ENCODE assay signal across 10 cellular contexts in genomic region chr7:158273138-158273651, GRCh38.
"Had no signal": no experiment of that assay in that cellular context is flagged by ENCODE, and none has a peak within 500 bp of the region (broad histone marks: within the 10 kb centered on the region; RNA-seq: fewer than 3 reads in every experiment).

No MANE protein-coding gene starts in this region.

- H3K36me3 Mint-ChIP-seq: stimulated activated memory B cell treated with anti-CD40 and anti-IgM and Interleukin-4, amounts not matched to agents 10 μg/mL and 1 μg/mL and 100 μg/mL, for 72 hours had no signal

- H3K27me3 Mint-ChIP-seq: stimulated activated memory B cell treated with anti-CD40 and anti-IgM and Interleukin-4, amounts not matched to agents 10 μg/mL and 1 μg/mL and 100 μg/mL, for 72 hours had no signal

- DNase-seq: activated CD4-positive, CD25-positive, alpha-beta regulatory T cell treated with anti-CD3 and anti-CD28 coated beads, Interleukin-2, amount 50 U/mL, for 72 hours; activated naive CD4-positive, alpha-beta T cell treated with Interleukin-2 at 50 U/mL for 16 hours; mesendoderm; nephron progenitor cell; stimulated activated CD4-positive, alpha-beta T cell treated with anti-CD3 and anti-CD28 coated beads, Interleukin-2, amount 100 ng/mL, for 48 hours; T-helper 9 cell; transverse colon had no signal

- H3K27ac Mint-ChIP-seq: activated T-helper 1 cell treated with anti-CD3 and anti-CD28 coated beads, Interleukin-12 subunit alpha, Interleukin-12 subunit beta, Interleukin-2, Interleukin-4 antibody, amounts not matched to agents 30 ng/mL and 10 ng/mL and 1 ng/mL, durations not matched to agents 14 hours and 24 hours and 36 hours; nephron progenitor cell; stimulated activated memory B cell treated with anti-CD40 and anti-IgM and Interleukin-4, amounts not matched to agents 10 μg/mL and 1 μg/mL and 100 μg/mL, for 72 hours had no signal

- H3K4me3 ChIP-seq: ovary, transverse colon had no signal

- H3K36me3 ChIP-seq: ovary, transverse colon had no signal

- H3K27me3 ChIP-seq: ovary, transverse colon had no signal

- ATAC-seq: stimulated activated memory B cell treated with anti-CD40 and anti-IgM and Interleukin-4, amounts not matched to agents 10 μg/mL and 1 μg/mL and 100 μg/mL, for 72 hours had no signal

- H3K4me3 Mint-ChIP-seq: activated T-helper 1 cell treated with anti-CD3 and anti-CD28 coated beads, Interleukin-12 subunit alpha, Interleukin-12 subunit beta, Interleukin-2, Interleukin-4 antibody, amounts not matched to agents 30 ng/mL and 10 ng/mL and 1 ng/mL, durations not matched to agents 14 hours and 24 hours and 36 hours; nephron progenitor cell; stimulated activated memory B cell treated with anti-CD40 and anti-IgM and Interleukin-4, amounts not matched to agents 10 μg/mL and 1 μg/mL and 100 μg/mL, for 72 hours had no signal

- H3K9me3 ChIP-seq: ovary, transverse colon had no signal

- H3K4me1 Mint-ChIP-seq: stimulated activated memory B cell treated with anti-CD40 and anti-IgM and Interleukin-4, amounts not matched to agents 10 μg/mL and 1 μg/mL and 100 μg/mL, for 72 hours had no signal

- H3K27ac ChIP-seq: ovary, transverse colon had no signal
